24 cellular contexts compared by ENCODE assay signal in genomic region chr1:45827256-45827655, GRCh38.
"Had no signal": no experiment of that assay in that cellular context is flagged by ENCODE, and none has a peak within 500 bp of the region (broad histone marks: within the 10 kb centered on the region; RNA-seq: fewer than 3 reads in every experiment).

No MANE protein-coding gene starts in this region.

- ATAC-seq: mucosa of descending colon; naive thymus-derived CD4-positive, alpha-beta T cell; natural killer cell treated with Interleukin-12 subunit alpha and Interleukin-12 subunit beta and Interleukin-15 and Interleukin-18, amount 100 ng/mL, for 72 hours; right lobe of liver; stimulated activated memory B cell treated with anti-CD40 and anti-IgM and Interleukin-4, amounts not matched to agents 10 μg/mL and 1 μg/mL and 100 μg/mL, for 72 hours; stimulated activated naive CD8-positive, alpha-beta T cell treated with anti-CD3 and anti-CD28 coated beads, Interleukin-15, Interleukin-2, amounts not matched to agents 100 U/mL and 50 U/mL, for 24 hours; upper lobe of right lung had no signal

- H3K27me3 ChIP-seq: ovary, right atrium auricular region, right lobe of liver, stomach, testis, thyroid gland, transverse colon, upper lobe of right lung had no signal

- H3K27me3 Mint-ChIP-seq: naive thymus-derived CD4-positive, alpha-beta T cell; natural killer cell treated with Interleukin-12 subunit alpha and Interleukin-12 subunit beta and Interleukin-15 and Interleukin-18, amount 100 ng/mL, for 72 hours; progenitor cell of endocrine pancreas; stimulated activated memory B cell treated with anti-CD40 and anti-IgM and Interleukin-4, amounts not matched to agents 10 μg/mL and 1 μg/mL and 100 μg/mL, for 72 hours had no signal

- H3K4me3 ChIP-seq: left ventricle myocardium inferior, lung, mucosa of descending colon, ovary, right atrium auricular region, right lobe of liver, smooth muscle cell, stomach, testis, thyroid gland, transverse colon, upper lobe of right lung had no signal

- DNase-seq: islet precursor cell; left ventricle myocardium inferior; mesendoderm; midbrain; mucosa of descending colon; naive thymus-derived CD4-positive, alpha-beta T cell; ovary; right lobe of liver; stimulated activated CD4-positive, alpha-beta T cell treated with anti-CD3 and anti-CD28 coated beads, Interleukin-1b, Interleukin-23, amount 100 ng/mL, for 48 hours; stimulated activated CD4-positive, alpha-beta T cell treated with anti-CD3 and anti-CD28 coated beads, Interleukin-2, amount 100 ng/mL, for 48 hours; stimulated activated CD4-positive, alpha-beta T cell treated with anti-CD3 and anti-CD28 coated beads, Interleukin-4, amount 100 ng/mL, for 4 hours; stimulated activated CD8-positive, alpha-beta memory T cell treated with anti-CD3 and anti-CD28 coated beads, Interleukin-4, amount 100 ng/mL, for 48 hours; stimulated activated naive CD8-positive, alpha-beta T cell treated with anti-CD3 and anti-CD28 coated beads, Interleukin-15, Interleukin-2, amounts not matched to agents 100 U/mL and 50 U/mL, for 24 hours; stomach; testis; thyroid gland; transverse colon; upper lobe of right lung had no signal

- H3K4me3 Mint-ChIP-seq: naive thymus-derived CD4-positive, alpha-beta T cell; natural killer cell treated with Interleukin-12 subunit alpha and Interleukin-12 subunit beta and Interleukin-15 and Interleukin-18, amount 100 ng/mL, for 72 hours; stimulated activated memory B cell treated with anti-CD40 and anti-IgM and Interleukin-4, amounts not matched to agents 10 μg/mL and 1 μg/mL and 100 μg/mL, for 72 hours had no signal

- H3K4me1 ChIP-seq: left ventricle myocardium inferior, right atrium auricular region, stomach, testis, thyroid gland, upper lobe of right lung had no signal

- H3K27ac Mint-ChIP-seq: naive thymus-derived CD4-positive, alpha-beta T cell; natural killer cell treated with Interleukin-12 subunit alpha and Interleukin-12 subunit beta and Interleukin-15 and Interleukin-18, amount 100 ng/mL, for 72 hours; progenitor cell of endocrine pancreas; stimulated activated memory B cell treated with anti-CD40 and anti-IgM and Interleukin-4, amounts not matched to agents 10 μg/mL and 1 μg/mL and 100 μg/mL, for 72 hours had no signal

- H3K4me2 ChIP-seq: smooth muscle cell had no signal

- H3K36me3 ChIP-seq: ovary, thyroid gland had no signal

- H3K9me3 Mint-ChIP-seq: naive thymus-derived CD4-positive, alpha-beta T cell; natural killer cell treated with Interleukin-12 subunit alpha and Interleukin-12 subunit beta and Interleukin-15 and Interleukin-18, amount 100 ng/mL, for 72 hours; stimulated activated memory B cell treated with anti-CD40 and anti-IgM and Interleukin-4, amounts not matched to agents 10 μg/mL and 1 μg/mL and 100 μg/mL, for 72 hours had no signal

- H3K27ac ChIP-seq: left ventricle myocardium inferior, ovary, right atrium auricular region, right lobe of liver, stomach, testis, thyroid gland, transverse colon, upper lobe of right lung had no signal

- H3K9me3 ChIP-seq: left ventricle myocardium inferior, mucosa of descending colon, ovary, right atrium auricular region, right lobe of liver, stomach, testis, thyroid gland, transverse colon, upper lobe of right lung had no signal
